In the genomic region with DNA sequence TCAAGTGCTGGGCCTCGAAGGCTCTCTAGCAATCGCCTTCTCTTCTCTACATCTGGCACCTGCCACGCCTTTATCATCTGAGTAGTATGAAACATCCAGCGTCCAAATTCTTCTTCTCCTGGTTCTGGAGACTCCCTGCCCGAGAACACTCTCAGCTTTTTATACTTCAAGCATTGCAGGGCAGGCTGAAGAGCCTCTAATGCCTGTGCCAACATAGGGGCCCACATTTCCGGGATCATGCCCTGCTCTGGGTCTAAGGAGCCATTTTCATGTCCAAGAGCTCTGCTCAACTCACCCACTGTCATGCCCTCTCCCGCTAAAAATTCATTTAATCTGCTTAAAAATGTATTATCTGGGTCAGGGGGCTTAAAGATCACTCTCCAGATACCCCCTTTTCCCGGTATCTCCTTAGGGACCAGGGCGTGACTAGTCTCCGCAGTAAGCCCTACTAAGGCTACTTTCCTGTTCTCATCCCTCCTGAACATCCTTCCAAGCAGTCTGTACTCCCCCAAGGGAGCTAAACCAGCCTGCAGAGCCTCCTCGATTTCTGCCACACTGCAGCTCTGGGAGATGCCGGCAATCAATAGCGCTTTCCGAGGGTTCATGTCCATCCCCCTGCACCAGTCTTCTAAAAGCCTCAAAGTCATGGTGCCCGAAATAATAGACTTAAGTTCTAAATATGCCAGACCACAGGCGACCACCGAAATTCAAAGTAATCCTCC, we compare ENCODE assay signal across 8 cellular contexts. TPM values are rescaled to one million over a fixed set of nuclear protein-coding genes. Genes with fewer than 3 reads are reported as not detected.
DNase-seq lines count a peak whose midpoint lies in the region; ATAC-seq and TF ChIP-seq lines count a peak whose summit lies in the region.

No MANE protein-coding gene starts in this region.

- H3K4me1 Mint-ChIP-seq in CD8-positive, alpha-beta T cell (ENCODE audit: low read depth): peaks cover 42% of the 10 kb centered on the region
- peaks cover 25 to 32% of the 10 kb centered on the region in 2 donors for H3K4me1 Mint-ChIP-seq in effector memory CD8-positive, alpha-beta T cell (ENCODE audit: low read depth in 2 of 2)

- peak overlapping the region; percentile 92 for H3K27ac Mint-ChIP-seq in CD8-positive, alpha-beta T cell
- H3K27ac Mint-ChIP-seq in effector memory CD8-positive, alpha-beta T cell: peak overlapping the region; percentile 90 to 94

- no peak for TF ChIP-seq CTCF in CD8-positive, alpha-beta T cell (IDR thresholded peaks at IDR 0.05)
- TF ChIP-seq CTCF in MM.1S (IDR thresholded peaks at IDR 0.05; ENCODE audit: low read length) (no peak), GM10266 (IDR thresholded peaks at IDR 0.05; ENCODE audit: control insufficient read depth, insufficient read depth, low read depth, missing control alignments) (no peak)

- peak overlapping the region; percentile 86 for H3K4me2 ChIP-seq in MM.1S (ENCODE audit: low read depth, low read length)

- POLR2A ChIA-PET in CD8-positive, alpha-beta T cell (lab: Charles Lee): interaction anchor here (1.0 to 3.3 kb wide), 5 partner anchors 17 to 236 kb away, joined by 3 to 55 read pairs (median 5); partner anchors contain the start of genes GON7, ITPK1 and UBR7

- no peak for DNase-seq in CD8-positive, alpha-beta T cell
- DNase-seq in MM.1S (no peak), GM10266 (ENCODE audit: extremely low spot score) (no peak), NCI-H187 treated with DMSO at 0.1 percent for 48 hours (lab: John Stamatoyannopoulos, UW) (no peak), mesenteric fat pad (ENCODE audit: low spot score) (no peak)
- DNase-seq in effector memory CD8-positive, alpha-beta T cell: no peak

- peaks cover 34% of the 10 kb centered on the region for H3K4me1 ChIP-seq in CD8-positive, alpha-beta T cell (ENCODE audit: insufficient read depth, low read length)
- no peaks in the 10 kb centered on the region for H3K4me1 ChIP-seq in MM.1S (ENCODE audit: low read length)
- peaks cover 12% of the 10 kb centered on the region for H3K4me1 ChIP-seq in neuron (ENCODE audit: insufficient read depth, low read length)

- CTCF ChIA-PET in CD8-positive, alpha-beta T cell (lab: Charles Lee): interaction anchor here (0.6 to 4.0 kb wide), 5 partner anchors 9 to 72 kb away, joined by 3 to 21 read pairs (median 4); partner anchors contain the start of genes GON7 and UBR7

- H3K27ac ChIP-seq in CD8-positive, alpha-beta T cell (ENCODE audit: low read depth, low read length): peak overlapping the region; percentile 100
- peak overlapping the region; percentile 74; the same call in 1 of the 2 replicates for H3K27ac ChIP-seq in MM.1S (ENCODE audit: low read length)

- intact Hi-C loops in CD8-positive, alpha-beta T cell (cut with DNase I, micrococcal nuclease): loop anchor here (1.0 to 10.0 kb wide), 8 partner anchors 24 to 1139 kb away; partner anchors contain the start of genes BTBD7 (in 1 of the 2), GOLGA5 (in 1 of the 2), GON7 (in 1 of the 2) and ITPK1 (in 1 of the 2)

- peak overlapping the region; percentile 84 for H3K4me3 Mint-ChIP-seq in CD8-positive, alpha-beta T cell
- H3K4me3 Mint-ChIP-seq in effector memory CD8-positive, alpha-beta T cell: peak overlapping the region; percentile 88 to 91

- H3K9me3 Mint-ChIP-seq in CD8-positive, alpha-beta T cell: no peaks in the 10 kb centered on the region
- no peaks in the 10 kb centered on the region for H3K9me3 Mint-ChIP-seq in effector memory CD8-positive, alpha-beta T cell

- H2AFZ ChIP-seq in MM.1S (ENCODE audit: low read length) (no peak overlapping the region), neuron (ENCODE audit: low read depth, low read length) (peak overlapping the region; percentile 91)

- H3K36me3 Mint-ChIP-seq in CD8-positive, alpha-beta T cell: peaks cover 49% of the 10 kb centered on the region
- peaks cover 40% of the 10 kb centered on the region for H3K36me3 Mint-ChIP-seq in effector memory CD8-positive, alpha-beta T cell (ENCODE audit: insufficient read depth)

- peaks cover 5% of the 10 kb centered on the region for H3F3A ChIP-seq in MM.1S (ENCODE audit: insufficient read depth, low read length)

- H4K20me1 ChIP-seq in MM.1S (ENCODE audit: insufficient read depth, low read length): no peaks in the 10 kb centered on the region

- H3K9ac ChIP-seq in MM.1S (ENCODE audit: low read length): peak overlapping the region; percentile 88; the same call in 1 of the 2 replicates

- no peaks in the 10 kb centered on the region for H3K27me3 ChIP-seq in CD8-positive, alpha-beta T cell (ENCODE audit: insufficient read depth, low read length)
- H3K27me3 ChIP-seq in MM.1S (replicated peaks; ENCODE audit: insufficient read depth, low read length): no peaks in the 10 kb centered on the region
- H3K27me3 ChIP-seq in neuron (ENCODE audit: insufficient read depth, low read length): no peaks in the 10 kb centered on the region

- no peaks in the 10 kb centered on the region for H3K27me3 Mint-ChIP-seq in CD8-positive, alpha-beta T cell (ENCODE audit: low read depth)
- no peaks in the 10 kb centered on the region for H3K27me3 Mint-ChIP-seq in effector memory CD8-positive, alpha-beta T cell

- H3K9me3 ChIP-seq in CD8-positive, alpha-beta T cell (ENCODE audit: low read length): no peaks in the 10 kb centered on the region
- H3K9me3 ChIP-seq in MM.1S (replicated peaks; ENCODE audit: insufficient read depth, low read length) (no peaks in the 10 kb centered on the region), neuron (ENCODE audit: low read length) (no peaks in the 10 kb centered on the region)

- ATAC-seq in CD8-positive, alpha-beta T cell: no peak
- no peak for ATAC-seq in effector memory CD8-positive, alpha-beta T cell (replicated peaks)
- no peak for ATAC-seq in HG02870 (IDR thresholded peaks at IDR 0.05; ENCODE audit: unreplicated experiment)

- H3K79me2 ChIP-seq in MM.1S (ENCODE audit: low read length): peaks cover 22% of the 10 kb centered on the region

- peak overlapping the region; percentile 100 for H3K4me3 ChIP-seq in CD8-positive, alpha-beta T cell (ENCODE audit: low read depth, low read length)
- peak overlapping the region; percentile 87 for H3K4me3 ChIP-seq in MM.1S (ENCODE audit: low read length)
- peak overlapping the region; percentile 100 for H3K4me3 ChIP-seq in neuron (ENCODE audit: low read length)

- H3K9me2 ChIP-seq in MM.1S (replicated peaks; ENCODE audit: insufficient read depth, low read length): no peaks in the 10 kb centered on the region

- H3K36me3 ChIP-seq in CD8-positive, alpha-beta T cell (ENCODE audit: insufficient read depth, low read length): peaks cover 4% of the 10 kb centered on the region
- H3K36me3 ChIP-seq in MM.1S (replicated peaks; ENCODE audit: insufficient read depth, low read length) (no peaks in the 10 kb centered on the region), neuron (ENCODE audit: insufficient read depth, low read length) (peaks cover 15% of the 10 kb centered on the region)

RNA-seq across cellular contexts. Expression of gene MOAP1, which starts 0.9 kb away (rescaled TPM):
- total RNA-seq in CD8-positive, alpha-beta T cell: 100 to 1,000 TPM; 114 to 122 TPM
- 18.7 TPM for total RNA-seq in mesenteric fat pad

RNA-seq across cellular contexts. Expression of gene LYSET, which starts 1.4 kb away (rescaled TPM):
- 1 to 10 TPM; 2.4 to 5.1 TPM for total RNA-seq in CD8-positive, alpha-beta T cell
- total RNA-seq in mesenteric fat pad: 24.1 TPM

RNA-seq across cellular contexts. Expression of gene GON7, which starts 23.1 kb away (rescaled TPM):
- total RNA-seq in CD8-positive, alpha-beta T cell: 1 to 10 TPM; 1.4 to 2.4 TPM
- 7.4 TPM for total RNA-seq in mesenteric fat pad

RNA-seq across cellular contexts. Expression of gene UBR7, which starts 23.3 kb away (rescaled TPM):
- total RNA-seq in CD8-positive, alpha-beta T cell: 1 to 10 TPM; 6.7 to 7.0 TPM
- 12.9 TPM for total RNA-seq in mesenteric fat pad
